Comparison of ENCODE assay signal across 14 cellular contexts in genomic region chr20:17287503-17287902, GRCh38.
DNase-seq lines count a peak whose midpoint lies in the region; ATAC-seq and TF ChIP-seq lines count a peak whose summit lies in the region.
"Had no signal": no experiment of that assay in that cellular context is flagged by ENCODE, and none has a peak within 500 bp of the region (broad histone marks: within the 10 kb centered on the region; RNA-seq: fewer than 3 reads in every experiment).

No MANE protein-coding gene starts in this region.

- H3K4me3 ChIP-seq in HFF-Myc (replicated peaks; ENCODE audit: low read depth, low read length), result no peak overlapping the region
- H3K4me3 ChIP-seq in brain microvascular endothelial cell (ENCODE audit: low read depth, low read length), result no peak overlapping the region
- H3K4me3 ChIP-seq: lower lobe of right lung, stomach had no signal

- no peak overlapping the region for H3K27ac ChIP-seq in brain microvascular endothelial cell
- H3K27ac ChIP-seq: epithelial cell of prostate, lower lobe of right lung, stomach had no signal

- in situ Hi-C loops in brain microvascular endothelial cell (cut with HindIII; ENCODE audit: low pct_ligation_motif_present, low sequenced_read_pairs), result no loop called here

- peak overlapping the region; percentile 57 for H3K27ac Mint-ChIP-seq in nephron progenitor cell
- H3K27ac Mint-ChIP-seq: activated naive CD4-positive, alpha-beta T cell treated with anti-CD3 and anti-CD28 coated beads, Interleukin-2, amount 50 U/mL, for 72 hours; CD8-positive, alpha-beta memory T cell had no signal

- intact Hi-C loops in Right ventricle myocardium superior (cut with DNase I), result no loop called here

- DNase-seq in ELF-1 (ENCODE audit: low read depth, low spot score) (peak; percentile 7), HFF-Myc (ENCODE audit: extremely low read depth, low read depth) (no peak), brain microvascular endothelial cell (no peak), nephron progenitor cell (peak; percentile 3), Right ventricle myocardium superior (no peak)
- DNase-seq: CD8-positive, alpha-beta memory T cell; central memory CD4-positive, alpha-beta T cell; lower lobe of right lung; NCI-H1092; stomach had no signal

- H3K27me3 ChIP-seq in brain microvascular endothelial cell (replicated peaks), result no peaks in the 10 kb centered on the region

- H3K36me3 Mint-ChIP-seq in nephron progenitor cell (ENCODE audit: low read depth), result no peaks in the 10 kb centered on the region
- H3K36me3 Mint-ChIP-seq: activated naive CD4-positive, alpha-beta T cell treated with anti-CD3 and anti-CD28 coated beads, Interleukin-2, amount 50 U/mL, for 72 hours; CD8-positive, alpha-beta memory T cell had no signal

- no peaks in the 10 kb centered on the region for H3K9me3 Mint-ChIP-seq in nephron progenitor cell
- H3K9me3 Mint-ChIP-seq: activated naive CD4-positive, alpha-beta T cell treated with anti-CD3 and anti-CD28 coated beads, Interleukin-2, amount 50 U/mL, for 72 hours had no signal

- no peaks in the 10 kb centered on the region for H3K4me1 Mint-ChIP-seq in nephron progenitor cell
- H3K4me1 Mint-ChIP-seq: CD8-positive, alpha-beta memory T cell had no signal

- peak; percentile 48 for TF ChIP-seq CTCF in HFF-Myc (IDR thresholded peaks at IDR 0.05; ENCODE audit: low read depth, low read length, missing control alignments)
- peak; percentile 30 for TF ChIP-seq CTCF in brain microvascular endothelial cell (IDR thresholded peaks at IDR 0.05; ENCODE audit: low read depth, low read length, missing control alignments)
- TF ChIP-seq CTCF in nephron progenitor cell (IDR thresholded peaks at IDR 0.05), result no peak

- no peak overlapping the region for H3K4me3 Mint-ChIP-seq in nephron progenitor cell
- H3K4me3 Mint-ChIP-seq: CD8-positive, alpha-beta memory T cell had no signal

- no peaks in the 10 kb centered on the region for H3K36me3 ChIP-seq in brain microvascular endothelial cell (replicated peaks)
- H3K36me3 ChIP-seq: lower lobe of right lung, stomach had no signal

- H3K27me3 Mint-ChIP-seq in nephron progenitor cell (ENCODE audit: low read depth, poor library complexity), result peaks cover 4% of the 10 kb centered on the region

- ATAC-seq in HG02763 (IDR thresholded peaks at IDR 0.05; ENCODE audit: unreplicated experiment), result no peak
- no peak for ATAC-seq in HG03108 (IDR thresholded peaks at IDR 0.05; ENCODE audit: unreplicated experiment)
- ATAC-seq in Right ventricle myocardium superior (ENCODE audit: poor library complexity), result no peak
- ATAC-seq: activated naive CD4-positive, alpha-beta T cell treated with anti-CD3 and anti-CD28 coated beads, Interleukin-2, amount 50 U/mL, for 72 hours; lower lobe of right lung had no signal

Comparison
In these comparisons a context has a peak if more than half of its experiments do, and no peak if none do; other contexts are left out.
1. DNase-seq: peak in ELF-1 (single experiment) and nephron progenitor cell (single experiment); none in HFF-Myc (single experiment), brain microvascular endothelial cell (single experiment) and Right ventricle myocardium superior (single experiment).